Comparison of ENCODE assay signal across 29 cellular contexts in the genomic region with DNA sequence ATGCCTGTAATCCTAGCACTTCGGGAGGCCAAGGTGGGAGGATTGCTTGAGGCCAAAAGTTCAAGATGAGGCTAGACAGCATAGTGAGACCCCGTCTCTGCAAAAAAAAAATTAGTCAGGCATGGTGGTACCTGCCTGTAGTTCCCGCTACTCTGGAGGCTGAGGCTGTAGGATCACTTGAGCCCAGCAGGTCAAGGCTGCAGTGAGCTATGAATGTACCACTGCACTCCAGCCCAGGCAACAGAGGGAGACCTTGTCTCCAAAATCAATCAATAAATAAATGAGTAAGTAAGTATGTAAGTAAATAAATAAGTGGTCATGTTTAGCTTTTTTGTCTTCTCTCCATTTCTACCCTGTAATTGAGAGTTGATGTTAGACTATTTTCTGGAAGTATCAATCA.
"Had no signal": no experiment of that assay in that cellular context is flagged by ENCODE, and none has a peak within 500 bp of the region (broad histone marks: within the 10 kb centered on the region; RNA-seq: fewer than 3 reads in every experiment).

No MANE protein-coding gene starts in this region.

- H3K4me3 Mint-ChIP-seq: dendritic cell treated with granulocyte-macrophage colony-stimulating factor and Interleukin-4, amounts not matched to agents 40 ng/mL and 50 ng/mL, for 4 days; effector memory CD8-positive, alpha-beta T cell; endodermal cell had no signal

- H3K9me3 ChIP-seq: colonic mucosa, esophagus muscularis mucosa, esophagus squamous epithelium, gastrocnemius medialis, gastroesophageal sphincter, heart left ventricle, heart right ventricle had no signal

- H3K27ac Mint-ChIP-seq: dendritic cell treated with granulocyte-macrophage colony-stimulating factor and Interleukin-4, amounts not matched to agents 40 ng/mL and 50 ng/mL, for 4 days; endodermal cell had no signal

- H3K27me3 Mint-ChIP-seq: dendritic cell treated with granulocyte-macrophage colony-stimulating factor and Interleukin-4, amounts not matched to agents 40 ng/mL and 50 ng/mL, for 4 days; effector memory CD8-positive, alpha-beta T cell had no signal

- H3K4me1 ChIP-seq: colonic mucosa, esophagus muscularis mucosa, esophagus squamous epithelium, foreskin keratinocyte, gastrocnemius medialis, gastroesophageal sphincter, heart left ventricle, heart right ventricle had no signal

- ATAC-seq: effector memory CD8-positive, alpha-beta T cell; esophagus mucosa; foreskin keratinocyte; gastrocnemius medialis; gastroesophageal sphincter; heart left ventricle; heart right ventricle had no signal

- DNase-seq: colonic mucosa; cortex of kidney; dermis blood vessel endothelial cell; dorsolateral prefrontal cortex; effector CD4-positive, alpha-beta T cell; effector CD8-positive, alpha-beta T cell; effector memory CD4-positive, alpha-beta T cell; effector memory CD8-positive, alpha-beta T cell; endodermal cell; erythroblast; esophagus squamous epithelium; foreskin fibroblast; foreskin keratinocyte; foreskin melanocyte; gastrocnemius medialis; glutamatergic neuron; head of caudate nucleus; heart left ventricle; heart right ventricle had no signal

- H3K27ac ChIP-seq: colonic mucosa, coronary artery, dorsolateral prefrontal cortex, epithelial cell of prostate, esophagus muscularis mucosa, esophagus squamous epithelium, foreskin keratinocyte, gastrocnemius medialis, gastroesophageal sphincter, heart left ventricle, heart right ventricle had no signal

- H3K4me3 ChIP-seq: colonic mucosa, coronary artery, dorsolateral prefrontal cortex, esophagus muscularis mucosa, esophagus squamous epithelium, gastrocnemius medialis, gastroesophageal sphincter, heart left ventricle, heart right ventricle had no signal

- H3K36me3 ChIP-seq: colonic mucosa, esophagus muscularis mucosa, esophagus squamous epithelium, gastrocnemius medialis, gastroesophageal sphincter, heart left ventricle, heart right ventricle had no signal

- H3K27me3 ChIP-seq: colonic mucosa, dorsolateral prefrontal cortex, esophagus muscularis mucosa, esophagus squamous epithelium, foreskin keratinocyte, gastrocnemius medialis, gastroesophageal sphincter, heart left ventricle, heart right ventricle had no signal

- H3K9me3 Mint-ChIP-seq: dendritic cell treated with granulocyte-macrophage colony-stimulating factor and Interleukin-4, amounts not matched to agents 40 ng/mL and 50 ng/mL, for 4 days; effector memory CD8-positive, alpha-beta T cell; endodermal cell had no signal

- FAIRE-seq: colon, endometrium, endothelial cell of umbilical vein, frontal cortex had no signal
